In genomic region chr3:15261274-15261673, GRCh38 we compare ENCODE assay signal across 23 cellular contexts. TPM values are rescaled to one million over a fixed set of nuclear protein-coding genes. Genes with fewer than 3 reads are reported as not detected.
DNase-seq lines count a peak whose midpoint lies in the region; ATAC-seq and TF ChIP-seq lines count a peak whose summit lies in the region.
"Had no signal": no experiment of that assay in that cellular context is flagged by ENCODE, and none has a peak within 500 bp of the region (broad histone marks: within the 10 kb centered on the region; RNA-seq: fewer than 3 reads in every experiment).

No MANE protein-coding gene starts in this region.

- peak overlapping the region; percentile 46 for H3K18ac ChIP-seq in trophoblast cell (ENCODE audit: low read length)

- no peak for TF ChIP-seq POLR2A in HCT116 (IDR thresholded peaks at IDR 0.05; ENCODE audit: borderline replicate concordance, extremely low read depth, insufficient read depth, insufficient read length)

- RAD21 ChIA-PET in HCT116 (lab: Charles Lee; ENCODE audit: low non-redundant PET in 1 of 2, low total read pairs in 2 of 2, uncharacterized antibody in 2 of 2, unreplicated experiment in 2 of 2): no interaction called here

- no peak overlapping the region for H3K14ac ChIP-seq in trophoblast cell (ENCODE audit: low read length)

- H3K27me3 ChIP-seq in HCT116 (ENCODE audit: insufficient read depth, low read length) (no peaks in the 10 kb centered on the region), trophoblast cell (ENCODE audit: insufficient read depth, low read length) (no peaks in the 10 kb centered on the region)
- H3K27me3 ChIP-seq: BLaER1, ovary had no signal

- peaks cover 3% of the 10 kb centered on the region for H3K4me1 Mint-ChIP-seq in activated CD8-positive, alpha-beta T cell treated with anti-CD3 and anti-CD28 coated beads for 36 hours (ENCODE audit: low read depth)
- peaks cover 15% of the 10 kb centered on the region for H3K4me1 Mint-ChIP-seq in activated CD8-positive, alpha-beta T cell treated with anti-CD3 and anti-CD28 coated beads, Interleukin-2, amount 10 ng/mL, durations not matched to agents 7 days and 5 days (ENCODE audit: low read depth)
- no peaks in the 10 kb centered on the region for H3K4me1 Mint-ChIP-seq in osteocyte (ENCODE audit: unreplicated experiment)
- H3K4me1 Mint-ChIP-seq: H9 had no signal

- H3K79me1 ChIP-seq in trophoblast cell (ENCODE audit: low read length): no peaks in the 10 kb centered on the region

- no peak overlapping the region for H2BK5ac ChIP-seq in trophoblast cell (ENCODE audit: low read depth, low read length, poor library complexity)

- no peak overlapping the region for H4K8ac ChIP-seq in trophoblast cell (ENCODE audit: low read depth, low read length)

- no peak overlapping the region for H4K91ac ChIP-seq in trophoblast cell (ENCODE audit: low read depth, low read length)

- H4K20me1 ChIP-seq in HCT116 (ENCODE audit: insufficient read depth): no peaks in the 10 kb centered on the region
- H4K20me1 ChIP-seq: BLaER1 had no signal

- TF ChIP-seq RAD21 in HCT116 (IDR thresholded peaks at IDR 0.05; ENCODE audit: low read depth): no peak

- no peak overlapping the region for H3K4me2 ChIP-seq in HCT116 (ENCODE audit: low read length)
- no peak overlapping the region for H3K4me2 ChIP-seq in trophoblast cell (ENCODE audit: low read length)
- H3K4me2 ChIP-seq: A549, BLaER1 had no signal

- no peak overlapping the region for H2AK5ac ChIP-seq in trophoblast cell (ENCODE audit: low read length)

- TF ChIP-seq CTCF in activated CD8-positive, alpha-beta T cell treated with anti-CD3 and anti-CD28 coated beads for 36 hours (IDR thresholded peaks at IDR 0.05): no peak
- TF ChIP-seq CTCF in HCT116 (IDR thresholded peaks at IDR 0.05 in 2 of 3, conservative IDR thresholded peaks at IDR 0.05 in 1 of 3; ENCODE audit: borderline replicate concordance in 1 of 3, insufficient read depth in 1 of 3, low read depth in 2 of 3, low read length in 2 of 3) (no peak), coronary artery (IDR thresholded peaks at IDR 0.05) (no peak), osteocyte (IDR thresholded peaks at IDR 0.05) (no peak)

- H3K9ac ChIP-seq in HCT116 (ENCODE audit: low read length) (no peak overlapping the region), trophoblast cell (ENCODE audit: low read length) (no peak overlapping the region)
- H3K9ac ChIP-seq: BLaER1 had no signal

- H3K79me2 ChIP-seq in HCT116 (ENCODE audit: insufficient read depth, low read length) (no peaks in the 10 kb centered on the region), trophoblast cell (ENCODE audit: control insufficient read depth, insufficient read depth, low read length, poor library complexity) (peaks cover 1% of the 10 kb centered on the region)

- intact Hi-C loops in activated CD8-positive, alpha-beta T cell treated with anti-CD3 and anti-CD28 coated beads for 36 hours (cut with micrococcal nuclease): no loop called here
- intact Hi-C loops in HCT116 (cut with micrococcal nuclease): no loop called here

- no peak overlapping the region for H2BK12ac ChIP-seq in trophoblast cell (ENCODE audit: low read length)

- H3K4me1 ChIP-seq in HCT116 (ENCODE audit: control insufficient read depth in 1 of 2, insufficient read depth in 2 of 2, low read length in 2 of 2) (no peaks in the 10 kb centered on the region), trophoblast cell (ENCODE audit: control insufficient read depth in 1 of 2, insufficient read depth in 2 of 2, low read length in 2 of 2) (peaks cover 0 to 3% of the 10 kb centered on the region in 2 experiments)
- H3K4me1 ChIP-seq: A549, BLaER1 had no signal

- H3K27ac ChIP-seq in HCT116 (ENCODE audit: low read depth, low read length): no peak overlapping the region
- no peak overlapping the region for H3K27ac ChIP-seq in coronary artery
- no peak overlapping the region for H3K27ac ChIP-seq in trophoblast cell (ENCODE audit: low read depth, low read length)
- H3K27ac ChIP-seq: A549, BLaER1, ovary had no signal

- H3K4me3 ChIP-seq in HCT116 (replicated peaks in 1 of 2; ENCODE audit: low read depth in 1 of 2, low read length in 2 of 2) (no peak overlapping the region), coronary artery (no peak overlapping the region), trophoblast cell (ENCODE audit: low read depth, low read length) (no peak overlapping the region)
- H3K4me3 ChIP-seq: A549, BLaER1, ovary had no signal

- CTCF ChIA-PET in activated CD8-positive, alpha-beta T cell treated with anti-CD3 and anti-CD28 coated beads for 36 hours (lab: Charles Lee): interaction anchor here (1.2 to 1.3 kb wide), 3 partner anchors 20 to 144 kb away, joined by 3 to 5 read pairs (median 3); partner anchors contain the start of gene SH3BP5
- CTCF ChIA-PET in activated CD8-positive, alpha-beta T cell treated with anti-CD3 and anti-CD28 coated beads, Interleukin-2, amount 10 ng/mL, durations not matched to agents 7 days and 5 days (lab: Charles Lee): interaction anchor here (1.2 kb wide), 1 partner anchor 72 kb away, joined by 3 read pairs; no protein-coding TSS in a partner anchor
- CTCF ChIA-PET in HCT116 (lab: Charles Lee): no interaction called here

- H2BK120ac ChIP-seq in trophoblast cell (ENCODE audit: insufficient read depth, low read length, poor library complexity): no peak overlapping the region

- no peak overlapping the region for H3K4me3 Mint-ChIP-seq in activated CD8-positive, alpha-beta T cell treated with anti-CD3 and anti-CD28 coated beads for 36 hours
- H3K4me3 Mint-ChIP-seq in activated CD8-positive, alpha-beta T cell treated with anti-CD3 and anti-CD28 coated beads, Interleukin-2, amount 10 ng/mL, durations not matched to agents 7 days and 5 days: no peak overlapping the region
- no peak overlapping the region for H3K4me3 Mint-ChIP-seq in osteocyte (ENCODE audit: unreplicated experiment)
- H3K4me3 Mint-ChIP-seq: H9 had no signal

- H3K27ac Mint-ChIP-seq in activated CD8-positive, alpha-beta T cell treated with anti-CD3 and anti-CD28 coated beads for 36 hours: peak overlapping the region; percentile 43
- no peak overlapping the region for H3K27ac Mint-ChIP-seq in activated CD8-positive, alpha-beta T cell treated with anti-CD3 and anti-CD28 coated beads, Interleukin-2, amount 10 ng/mL, durations not matched to agents 7 days and 5 days
- no peak overlapping the region for H3K27ac Mint-ChIP-seq in osteocyte (ENCODE audit: unreplicated experiment)

- H3K27me3 Mint-ChIP-seq in activated CD8-positive, alpha-beta T cell treated with anti-CD3 and anti-CD28 coated beads for 36 hours: no peaks in the 10 kb centered on the region
- no peaks in the 10 kb centered on the region for H3K27me3 Mint-ChIP-seq in activated CD8-positive, alpha-beta T cell treated with anti-CD3 and anti-CD28 coated beads, Interleukin-2, amount 10 ng/mL, durations not matched to agents 7 days and 5 days (ENCODE audit: low read depth)
- no peaks in the 10 kb centered on the region for H3K27me3 Mint-ChIP-seq in osteocyte (ENCODE audit: unreplicated experiment)

- no peak for DNase-seq in activated CD8-positive, alpha-beta T cell treated with anti-CD3 and anti-CD28 coated beads for 36 hours
- no peak for DNase-seq in activated CD8-positive, alpha-beta T cell treated with anti-CD3 and anti-CD28 coated beads, Interleukin-2, amount 10 ng/mL, durations not matched to agents 7 days and 5 days
- DNase-seq in HCT116 (ENCODE audit: low read depth, low spot score) (no peak), coronary artery (ENCODE audit: low spot score) (peak; percentile 66), trophoblast cell (no peak), NCI-H446 (lab: John Stamatoyannopoulos, UW) (no peak), putamen (ENCODE audit: low spot score) (no peak), osteocyte (ENCODE audit: extremely low spot score, unreplicated experiment) (no peak)
- DNase-seq: activated effector memory CD4-positive, alpha-beta T cell treated with Interleukin-2 at 50 U/mL for 16 hours; anterior cingulate cortex; cerebellar nuclear complex; DMS 273 treated with DMSO at 0.1 percent for 48 hours; effector CD8-positive, alpha-beta T cell; GF-D8; H9; left ventricle myocardium superior; NCI-H526; SHP77; stimulated activated CD4-positive, alpha-beta T cell treated with anti-CD3 and anti-CD28 coated beads, Interleukin-2, amount 100 ng/mL, for 24 hours; T-helper 1 cell had no signal

- no peak overlapping the region for H4K12ac ChIP-seq in trophoblast cell (ENCODE audit: low read depth, low read length)

- no peaks in the 10 kb centered on the region for H3K9me2 ChIP-seq in HCT116 (ENCODE audit: insufficient read depth)

- no peak for ATAC-seq in activated CD8-positive, alpha-beta T cell treated with anti-CD3 and anti-CD28 coated beads for 36 hours
- no peak for ATAC-seq in activated CD8-positive, alpha-beta T cell treated with anti-CD3 and anti-CD28 coated beads, Interleukin-2, amount 10 ng/mL, durations not matched to agents 7 days and 5 days
- ATAC-seq in HCT116: 0 out of 2 replicates have a peak, but pooled peaks have one; percentile 21
- ATAC-seq: left ventricle myocardium superior had no signal

- no peaks in the 10 kb centered on the region for H3K9me3 ChIP-seq in HCT116 (ENCODE audit: control insufficient read depth in 1 of 2, insufficient read depth in 1 of 2, low read depth in 1 of 2, low read length in 2 of 2)
- no peaks in the 10 kb centered on the region for H3K9me3 ChIP-seq in trophoblast cell (ENCODE audit: insufficient read depth, low read depth, low read length)
- H3K9me3 ChIP-seq: A549, BLaER1, ovary had no signal

- no peak overlapping the region for H3K23ac ChIP-seq in trophoblast cell (ENCODE audit: low read length)

- no peaks in the 10 kb centered on the region for H3K9me3 Mint-ChIP-seq in activated CD8-positive, alpha-beta T cell treated with anti-CD3 and anti-CD28 coated beads for 36 hours
- H3K9me3 Mint-ChIP-seq in activated CD8-positive, alpha-beta T cell treated with anti-CD3 and anti-CD28 coated beads, Interleukin-2, amount 10 ng/mL, durations not matched to agents 7 days and 5 days (ENCODE audit: insufficient read depth): no peaks in the 10 kb centered on the region
- H3K9me3 Mint-ChIP-seq in osteocyte (ENCODE audit: unreplicated experiment): no peaks in the 10 kb centered on the region
- H3K9me3 Mint-ChIP-seq: H9 had no signal

- POLR2A ChIA-PET in activated CD8-positive, alpha-beta T cell treated with anti-CD3 and anti-CD28 coated beads for 36 hours (lab: Charles Lee): no interaction called here
- POLR2A ChIA-PET in activated CD8-positive, alpha-beta T cell treated with anti-CD3 and anti-CD28 coated beads, Interleukin-2, amount 10 ng/mL, durations not matched to agents 7 days and 5 days (lab: Charles Lee): no interaction called here
- POLR2A ChIA-PET in HCT116 (lab: Charles Lee): no interaction called here

- BruUV-seq in HCT116 (replicated peaks; lab: Mats Ljungman, UMichigan): no TSS peak

- no peak overlapping the region for H3K4ac ChIP-seq in trophoblast cell (ENCODE audit: low read depth, low read length)

- peaks cover 14% of the 10 kb centered on the region in 2 experiments; a peak in 3 of 4 replicates for H3K36me3 ChIP-seq in HCT116 (ENCODE audit: control insufficient read depth in 1 of 2, insufficient read depth in 2 of 2, low read length in 2 of 2)
- peaks cover 48 to 65% of the 10 kb centered on the region in 2 experiments for H3K36me3 ChIP-seq in trophoblast cell (ENCODE audit: control insufficient read depth in 1 of 2, insufficient read depth in 2 of 2, low read length in 2 of 2)
- H3K36me3 ChIP-seq: ovary had no signal

- H3K36me3 Mint-ChIP-seq in activated CD8-positive, alpha-beta T cell treated with anti-CD3 and anti-CD28 coated beads for 36 hours (ENCODE audit: low read depth): peaks cover 8% of the 10 kb centered on the region
- H3K36me3 Mint-ChIP-seq in activated CD8-positive, alpha-beta T cell treated with anti-CD3 and anti-CD28 coated beads, Interleukin-2, amount 10 ng/mL, durations not matched to agents 7 days and 5 days (ENCODE audit: low read depth): peaks cover 28% of the 10 kb centered on the region
- peaks cover 23% of the 10 kb centered on the region for H3K36me3 Mint-ChIP-seq in osteocyte (ENCODE audit: unreplicated experiment)

- no peak overlapping the region for H2AFZ ChIP-seq in HCT116 (ENCODE audit: low read depth, low read length, poor library complexity, severe bottlenecking)
- H2AFZ ChIP-seq in trophoblast cell (ENCODE audit: insufficient read depth, low read length, poor library complexity): no peak overlapping the region

RNA-seq across cellular contexts. Expression of gene CAPN7, which starts 55.2 kb away (rescaled TPM):
- total RNA-seq in activated CD8-positive, alpha-beta T cell treated with anti-CD3 and anti-CD28 coated beads for 36 hours: 10 to 100 TPM; 22.2 to 27.5 TPM
- total RNA-seq in activated CD8-positive, alpha-beta T cell treated with anti-CD3 and anti-CD28 coated beads, Interleukin-2, amount 10 ng/mL, durations not matched to agents 7 days and 5 days: 10 to 100 TPM; 28.3 to 29.5 TPM
- 27.7 TPM for total RNA-seq in HCT116 (2021; ENCODE audit: unreplicated experiment)
- polyA plus RNA-seq in HCT116 (2012): 9.7 and 11.2 TPM in 2 replicates
- polyA plus RNA-seq in trophoblast cell (2013): 12.7 and 14.3 TPM in 2 replicates
- 49.5 and 49.9 TPM in 2 replicates for total RNA-seq in osteocyte
